Comparison of ENCODE assay signal across 15 cellular contexts in the genomic region with DNA sequence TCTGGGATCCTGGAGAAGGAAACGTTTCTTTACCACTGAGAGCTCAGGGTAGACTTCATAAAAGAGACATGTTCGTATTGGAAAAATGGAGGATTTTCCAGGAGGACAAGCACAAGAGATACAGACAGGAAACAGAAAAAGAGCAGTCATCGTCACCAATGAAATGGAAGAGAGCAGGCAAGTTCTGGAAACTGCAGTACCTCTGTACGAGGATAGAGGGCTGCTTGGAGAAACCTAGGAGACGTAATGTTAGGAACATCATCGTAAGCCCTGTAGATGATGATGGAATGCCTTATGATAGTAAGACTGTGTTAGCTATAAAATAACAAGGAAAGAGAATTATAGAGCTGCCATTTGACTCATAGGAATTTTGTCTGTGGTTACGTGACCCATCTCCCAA.
DNase-seq lines count a peak whose midpoint lies in the region; ATAC-seq, FAIRE-seq and TF ChIP-seq lines count a peak whose summit lies in the region.
"Had no signal": no experiment of that assay in that cellular context is flagged by ENCODE, and none has a peak within 500 bp of the region (broad histone marks: within the 10 kb centered on the region; RNA-seq: fewer than 3 reads in every experiment).

No MANE protein-coding gene starts in this region.

- ATAC-seq in HG03457 (IDR thresholded peaks at IDR 0.05; ENCODE audit: unreplicated experiment) (no peak), HG03378 (IDR thresholded peaks at IDR 0.05; ENCODE audit: unreplicated experiment) (no peak), HG03565 (IDR thresholded peaks at IDR 0.05; ENCODE audit: unreplicated experiment) (no peak)
- ATAC-seq: stimulated activated effector memory CD8-positive, alpha-beta T cell treated with anti-CD3 and anti-CD28 coated beads, Interleukin-12 subunit alpha, Interleukin-12 subunit beta, amount 100 ng/mL, for 72 hours had no signal

- CTCF ChIA-PET in A673 (lab: Charles Lee) = no interaction called here
- CTCF ChIA-PET in OCI-LY7 (lab: Charles Lee; ENCODE audit: unreplicated experiment) = no interaction called here
- CTCF ChIA-PET in endothelial cell of umbilical vein (lab: Charles Lee) = interaction anchor here (0.6 to 1.8 kb wide), 6 partner anchors 15 to 338 kb away, joined by 3 to 6 read pairs (median 3); no protein-coding TSS in a partner anchor

- H3K79me2 ChIP-seq in OCI-LY7 (ENCODE audit: insufficient read depth, low read depth, low read length) (no peaks in the 10 kb centered on the region), endothelial cell of umbilical vein (ENCODE audit: control insufficient read depth, insufficient read depth, low read length) (no peaks in the 10 kb centered on the region)

- H3K9me3 ChIP-seq in A673 (ENCODE audit: low read depth, low read length, poor library complexity, severe bottlenecking) (no peaks in the 10 kb centered on the region), OCI-LY7 (ENCODE audit: low read length) (no peaks in the 10 kb centered on the region), endothelial cell of umbilical vein (replicated peaks; ENCODE audit: control insufficient read depth, insufficient read depth, low read length) (no peaks in the 10 kb centered on the region)
- H3K9me3 ChIP-seq: MG63 had no signal

- DNase-seq in A673 (ENCODE audit: low spot score) = peak; percentile 55
- no peak for DNase-seq in OCI-LY7 (ENCODE audit: low spot score)
- no peak for DNase-seq in endothelial cell of umbilical vein (ENCODE audit: low read depth, low spot score)
- no peak for DNase-seq in NCI-H2227 treated with DMSO at 0.1 percent for 48 hours (lab: John Stamatoyannopoulos, UW)
- DNase-seq: CD4-positive, alpha-beta memory T cell; MG63; NK-92 treated with Interleukin-12 subunit alpha and Interleukin-12 subunit beta, amount 100 ng/mL, for 24 hours; stimulated activated CD4-positive, alpha-beta T cell treated with anti-CD3 and anti-CD28 coated beads, Interleukin-15, amount 100 ng/mL, for 24 hours had no signal

- no peaks in the 10 kb centered on the region for H3K9me2 ChIP-seq in OCI-LY7 (ENCODE audit: insufficient read depth, low read length)

- H3K36me3 ChIP-seq in A673 (ENCODE audit: insufficient read depth, low read length, poor library complexity, severe bottlenecking) (no peaks in the 10 kb centered on the region), OCI-LY7 (ENCODE audit: insufficient read depth, low read length) (no peaks in the 10 kb centered on the region), endothelial cell of umbilical vein (ENCODE audit: control insufficient read depth in 2 of 2, extremely low read depth in 1 of 2, insufficient read depth in 2 of 2, low read length in 2 of 2) (no peaks in the 10 kb centered on the region)
- H3K36me3 ChIP-seq: ascending aorta, MG63 had no signal

- no peak for TF ChIP-seq POLR2A in endothelial cell of umbilical vein (IDR thresholded peaks at IDR 0.05; ENCODE audit: low read depth, low read length)

- no peak overlapping the region for H2AFZ ChIP-seq in OCI-LY7 (ENCODE audit: low read length)
- no peak overlapping the region for H2AFZ ChIP-seq in endothelial cell of umbilical vein (ENCODE audit: low read depth, low read length)

- H4K20me1 ChIP-seq in OCI-LY7 (ENCODE audit: insufficient read depth, low read length) = no peaks in the 10 kb centered on the region
- H4K20me1 ChIP-seq in endothelial cell of umbilical vein (replicated peaks; ENCODE audit: control insufficient read depth, extremely low read depth, insufficient read depth, low read length) = no peaks in the 10 kb centered on the region

- dilution Hi-C loops in endothelial cell of umbilical vein (cut with MboI; ENCODE audit: extremely low pct_ligation_motif_present, low sequenced_read_pairs) = no loop called here

- H3K9me1 ChIP-seq in endothelial cell of umbilical vein (replicated peaks; ENCODE audit: control insufficient read depth, extremely low read depth, insufficient read depth, low read length) = no peaks in the 10 kb centered on the region

- intact Hi-C loops in A673 (cut with micrococcal nuclease; ENCODE audit: unreplicated experiment) = no loop called here
- intact Hi-C loops in OCI-LY7 (cut with micrococcal nuclease; ENCODE audit: unreplicated experiment) = no loop called here
- intact Hi-C loops in endothelial cell of umbilical vein (cut with micrococcal nuclease) = loop anchor here (5.0 kb wide), 1 partner anchor 308 kb away; no protein-coding TSS in a partner anchor

- FAIRE-seq in endothelial cell of umbilical vein (lab: Jason Lieb, UNC) = peak; percentile 78
- FAIRE-seq: islet of Langerhans had no signal

- BruUV-seq in A673 (replicated peaks; lab: Mats Ljungman, UMichigan) = no TSS peak
- no TSS peak for BruUV-seq in OCI-LY7 (replicated peaks; lab: Mats Ljungman, UMichigan)
- no TSS peak for BruUV-seq in endothelial cell of umbilical vein (replicated peaks; lab: Mats Ljungman, UMichigan)

- no peak overlapping the region for H3K4me2 ChIP-seq in OCI-LY7 (ENCODE audit: low read length)
- H3K4me2 ChIP-seq in endothelial cell of umbilical vein (ENCODE audit: insufficient read depth, low read length) = no peak overlapping the region

- H3K9ac ChIP-seq in endothelial cell of umbilical vein (replicated peaks; ENCODE audit: extremely low read depth, insufficient read depth, low read length) = no peak overlapping the region

- peak; percentile 44 for TF ChIP-seq CTCF in A673 (conservative IDR thresholded peaks at IDR 0.05; ENCODE audit: low read depth, low read length)
- TF ChIP-seq CTCF in GM12875 (IDR thresholded peaks at IDR 0.05; ENCODE audit: borderline replicate concordance, insufficient read depth, low read depth, low read length) = 0 out of 2 replicates have a peak, but pooled peaks have one; percentile 15
- TF ChIP-seq CTCF in OCI-LY7 (conservative IDR thresholded peaks at IDR 0.05; ENCODE audit: low read length) = peak; percentile 34; the same call in 1 of the 2 replicates
- TF ChIP-seq CTCF in endothelial cell of umbilical vein (IDR thresholded peaks at IDR 0.05; ENCODE audit: extremely low read depth in 1 of 2, insufficient read depth in 1 of 2, low read depth in 1 of 2, low read length in 2 of 2) = peak in 1 of 2 donors; percentile 11

- H3K27ac ChIP-seq in A673 (ENCODE audit: low read depth, low read length, poor library complexity, severe bottlenecking) = no peak overlapping the region
- H3K27ac ChIP-seq in OCI-LY7 (ENCODE audit: low read depth, low read length, poor library complexity, severe bottlenecking) = no peak overlapping the region
- H3K27ac ChIP-seq in endothelial cell of umbilical vein (ENCODE audit: insufficient read depth, low read depth, low read length) = no peak overlapping the region
- H3K27ac ChIP-seq: ascending aorta had no signal

- H3K4me3 ChIP-seq in A673 (ENCODE audit: low read depth, low read length, poor library complexity, severe bottlenecking) = no peak overlapping the region
- H3K4me3 ChIP-seq in GM12875 (ENCODE audit: low read depth, low read length) = no peak overlapping the region
- no peak overlapping the region for H3K4me3 ChIP-seq in OCI-LY7 (ENCODE audit: low read depth, low read length, poor library complexity, severe bottlenecking)
- no peak overlapping the region for H3K4me3 ChIP-seq in endothelial cell of umbilical vein (replicated peaks in 1 of 3; ENCODE audit: insufficient read depth in 1 of 3, low read depth in 1 of 3, low read length in 3 of 3)
- H3K4me3 ChIP-seq: ascending aorta, MG63 had no signal

- H3K4me1 ChIP-seq in A673 (ENCODE audit: insufficient read depth, low read length, poor library complexity, severe bottlenecking) (no peaks in the 10 kb centered on the region), OCI-LY7 (ENCODE audit: insufficient read depth, low read length, poor library complexity, severe bottlenecking) (peaks cover 7% of the 10 kb centered on the region), endothelial cell of umbilical vein (ENCODE audit: control insufficient read depth, extremely low read depth, insufficient read depth, low read length) (no peaks in the 10 kb centered on the region)
- H3K4me1 ChIP-seq: ascending aorta had no signal

- no peaks in the 10 kb centered on the region for H3K27me3 ChIP-seq in A673 (replicated peaks; ENCODE audit: insufficient read depth, low read depth, low read length, poor library complexity)
- no peaks in the 10 kb centered on the region for H3K27me3 ChIP-seq in endothelial cell of umbilical vein (ENCODE audit: control insufficient read depth in 2 of 2, insufficient read depth in 2 of 2, low read length in 2 of 2)
- H3K27me3 ChIP-seq: ascending aorta, MG63 had no signal

- POLR2A ChIA-PET in A673 (lab: Charles Lee; ENCODE audit: low non-redundant PET) (no interaction called here), OCI-LY7 (lab: Charles Lee) (interaction anchor here (0.7 kb wide), 1 partner anchor 171 kb away, joined by 3 read pairs; no protein-coding TSS in a partner anchor), endothelial cell of umbilical vein (lab: Charles Lee) (no interaction called here)

TF ChIP-seq in endothelial cell of umbilical vein, 7 proteins besides CTCF, POLR2A, EP300 and RAD21:
- TF ChIP-seq GATA2 (IDR thresholded peaks at IDR 0.05; ENCODE audit: insufficient read depth, insufficient read length, low read depth, low read length) (no peak), EZH2 (IDR thresholded peaks at IDR 0.05; ENCODE audit: borderline replicate concordance, low read depth, low read length, severe bottlenecking) (no peak), JUN (IDR thresholded peaks at IDR 0.05; ENCODE audit: borderline replicate concordance, insufficient read depth, insufficient read length, low read depth) (no peak), MYC (IDR thresholded peaks at IDR 0.05; ENCODE audit: low read depth, low read length) (no peak), FOS (IDR thresholded peaks at IDR 0.05; ENCODE audit: borderline replicate concordance, insufficient read depth, low read length) (no peak), POLR2AphosphoS5 (IDR thresholded peaks at IDR 0.05; ENCODE audit: insufficient read depth, low read depth, low read length) (no peak)
- TF ChIP-seq, protein P1, sequence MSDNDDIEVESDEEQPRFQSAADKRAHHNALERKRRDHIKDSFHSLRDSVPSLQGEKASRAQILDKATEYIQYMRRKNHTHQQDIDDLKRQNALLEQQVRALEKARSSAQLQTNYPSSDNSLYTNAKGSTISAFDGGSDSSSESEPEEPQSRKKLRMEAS (IDR thresholded peaks at IDR 0.05; ENCODE audit: insufficient read depth, insufficient read length) = no peak
